8 cellular contexts compared by ENCODE assay signal in the genomic region with DNA sequence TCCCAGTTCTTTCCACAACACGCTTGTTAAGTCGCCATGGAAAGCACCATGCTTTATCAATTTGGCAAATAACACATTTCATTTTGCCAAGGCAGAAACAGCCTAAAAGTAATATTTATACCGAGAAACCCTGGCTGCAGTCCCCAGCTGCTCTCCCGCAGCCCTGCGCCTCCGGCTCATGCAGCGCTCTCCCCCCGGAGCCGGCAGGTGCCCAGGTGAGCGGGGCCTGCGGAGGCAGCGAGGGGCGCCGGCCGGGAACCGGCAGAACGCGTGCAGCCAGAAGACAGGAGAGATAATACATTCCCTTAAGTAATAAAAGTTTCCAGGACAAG. TPM values are rescaled to one million over a fixed set of nuclear protein-coding genes. Genes with fewer than 3 reads are reported as not detected.
DNase-seq lines count a peak whose midpoint lies in the region; ATAC-seq and TF ChIP-seq lines count a peak whose summit lies in the region.

No MANE protein-coding gene starts in this region.

- TF ChIP-seq EP300 in neural cell (conservative IDR thresholded peaks at IDR 0.05; ENCODE audit: poor library complexity, severe bottlenecking): no peak

- no peaks in the 10 kb centered on the region for H3F3A ChIP-seq in neural cell (ENCODE audit: insufficient read depth, low read length, poor library complexity, severe bottlenecking)

- TF ChIP-seq CTCF in neural cell (IDR thresholded peaks at IDR 0.05; ENCODE audit: poor library complexity, severe bottlenecking): no peak

- no peaks in the 10 kb centered on the region for H3K9me3 ChIP-seq in esophagus (ENCODE audit: control insufficient read depth in 2 of 2, insufficient read depth in 1 of 2, low read depth in 1 of 2, low read length in 1 of 2)
- no peaks in the 10 kb centered on the region for H3K9me3 ChIP-seq in neural cell (ENCODE audit: low read length)

- H3K4me1 Mint-ChIP-seq in activated T-cell treated with anti-CD3 and anti-CD28 coated beads, Interleukin-2, amount 50 U/mL, for 24 hours (ENCODE audit: low read depth): peaks cover 42% of the 10 kb centered on the region
- peaks cover 27% of the 10 kb centered on the region for H3K4me1 Mint-ChIP-seq in T-helper 2 cell treated with Interferon-gamma antibody and Interleukin-4, amounts not matched to agents 5 μg/mL and 100 μg/mL, for 36 hours (ENCODE audit: low read depth)

- H3K4me2 ChIP-seq in neural cell (ENCODE audit: low read length): peak overlapping the region; percentile 84

- TF ChIP-seq RAD21 in neural cell (conservative IDR thresholded peaks at IDR 0.05): no peak

- DNase-seq in activated T-cell treated with anti-CD3 and anti-CD28 coated beads, Interleukin-2, amount 50 U/mL, for 24 hours: no peak
- no peak for DNase-seq in activated T-cell treated with anti-CD3 and anti-CD28 coated beads, Interleukin-2, amount 50 U/mL, for 48 hours
- DNase-seq in T-helper 2 cell treated with Interferon-gamma antibody and Interleukin-4, amounts not matched to agents 5 μg/mL and 100 μg/mL, for 36 hours (ENCODE audit: low spot score): no peak
- DNase-seq in amygdala (lab: John Stamatoyannopoulos, UW) (no peak), NCI-H2107 (lab: John Stamatoyannopoulos, UW) (no peak)

- H3K36me3 ChIP-seq in esophagus (ENCODE audit: control insufficient read depth in 2 of 2, insufficient read depth in 2 of 2, low read length in 1 of 2) (no peaks in the 10 kb centered on the region), neural cell (ENCODE audit: insufficient read depth, low read length) (no peaks in the 10 kb centered on the region)

- H3K4me1 ChIP-seq in esophagus (ENCODE audit: control insufficient read depth in 2 of 2, insufficient read depth in 2 of 2, low read length in 1 of 2): peaks cover 0 to 8% of the 10 kb centered on the region in 2 donors

- no peak overlapping the region for H3K27ac Mint-ChIP-seq in activated T-cell treated with anti-CD3 and anti-CD28 coated beads, Interleukin-2, amount 50 U/mL, for 24 hours
- no peak overlapping the region for H3K27ac Mint-ChIP-seq in T-helper 2 cell treated with Interferon-gamma antibody and Interleukin-4, amounts not matched to agents 5 μg/mL and 100 μg/mL, for 36 hours

- H3K4me3 ChIP-seq in esophagus (ENCODE audit: low read depth in 1 of 2, low read length in 2 of 2) (peak overlapping the region; percentile 90 to 99), neural cell (ENCODE audit: low read length) (peak overlapping the region; percentile 84)

- 0 to 1% methylated on average over 18 of the region's 18 CpGs for WGBS in esophagus, 2 donors

- H3K36me3 Mint-ChIP-seq in activated T-cell treated with anti-CD3 and anti-CD28 coated beads, Interleukin-2, amount 50 U/mL, for 24 hours (ENCODE audit: low read depth): peaks cover 4% of the 10 kb centered on the region
- H3K36me3 Mint-ChIP-seq in T-helper 2 cell treated with Interferon-gamma antibody and Interleukin-4, amounts not matched to agents 5 μg/mL and 100 μg/mL, for 36 hours (ENCODE audit: low read depth): peaks cover 4% of the 10 kb centered on the region

- peak overlapping the region; percentile 77 for H3K9ac ChIP-seq in neural cell (ENCODE audit: low read length)

- H4K20me1 ChIP-seq in neural cell (ENCODE audit: insufficient read depth): no peaks in the 10 kb centered on the region

- H3K27me3 ChIP-seq in esophagus (ENCODE audit: control insufficient read depth in 1 of 2, insufficient read depth in 2 of 2, low read length in 2 of 2) (no peaks in the 10 kb centered on the region), neural cell (ENCODE audit: insufficient read depth, low read depth, low read length) (no peaks in the 10 kb centered on the region)

- H2AFZ ChIP-seq in neural cell (ENCODE audit: low read depth, low read length): peak overlapping the region; percentile 22

- H3K27me3 Mint-ChIP-seq in activated T-cell treated with anti-CD3 and anti-CD28 coated beads, Interleukin-2, amount 50 U/mL, for 24 hours: peaks cover 53% of the 10 kb centered on the region
- peaks cover 67% of the 10 kb centered on the region for H3K27me3 Mint-ChIP-seq in T-helper 2 cell treated with Interferon-gamma antibody and Interleukin-4, amounts not matched to agents 5 μg/mL and 100 μg/mL, for 36 hours (ENCODE audit: low read depth)

- H3K79me2 ChIP-seq in neural cell (replicated peaks; ENCODE audit: insufficient read depth, low read length): peaks cover 33% of the 10 kb centered on the region

- peak; percentile 16 for ATAC-seq in HG03066 (IDR thresholded peaks at IDR 0.05; ENCODE audit: low read depth, unreplicated experiment)

- H3K9me3 Mint-ChIP-seq in activated T-cell treated with anti-CD3 and anti-CD28 coated beads, Interleukin-2, amount 50 U/mL, for 24 hours: no peaks in the 10 kb centered on the region
- no peaks in the 10 kb centered on the region for H3K9me3 Mint-ChIP-seq in T-helper 2 cell treated with Interferon-gamma antibody and Interleukin-4, amounts not matched to agents 5 μg/mL and 100 μg/mL, for 36 hours

- H3K27ac ChIP-seq in esophagus (ENCODE audit: low read depth in 2 of 2, low read length in 1 of 2) (peak overlapping the region; percentile 95), neural cell (ENCODE audit: low read length) (no peak overlapping the region)

- peak overlapping the region; percentile 65 for H3K4me3 Mint-ChIP-seq in activated T-cell treated with anti-CD3 and anti-CD28 coated beads, Interleukin-2, amount 50 U/mL, for 24 hours
- peak overlapping the region; percentile 32 for H3K4me3 Mint-ChIP-seq in T-helper 2 cell treated with Interferon-gamma antibody and Interleukin-4, amounts not matched to agents 5 μg/mL and 100 μg/mL, for 36 hours

- no peaks in the 10 kb centered on the region for H3K9me2 ChIP-seq in neural cell (ENCODE audit: insufficient read depth, low read length)

TF ChIP-seq in neural cell, 6 proteins besides CTCF, POLR2A, EP300 and RAD21:
- TF ChIP-seq EZH2 (IDR thresholded peaks at IDR 0.05; ENCODE audit: borderline replicate concordance, insufficient read depth, low read length, poor library complexity, severe bottlenecking) (no peak), MXI1 (conservative IDR thresholded peaks at IDR 0.05; ENCODE audit: poor library complexity, severe bottlenecking) (no peak), SMC3 (conservative IDR thresholded peaks at IDR 0.05; ENCODE audit: poor library complexity) (no peak), TAF1 (IDR thresholded peaks at IDR 0.05; ENCODE audit: low read depth) (no peak), REST (IDR thresholded peaks at IDR 0.05; ENCODE audit: borderline replicate concordance) (no peak), POLR2AphosphoS5 (IDR thresholded peaks at IDR 0.05) (no peak)
TF ChIP-seq in neural cell: peak in this region for 0.

RNA-seq across cellular contexts. Expression of gene ARHGEF12, which starts 0.7 kb away (rescaled TPM):
- polyA plus RNA-seq in esophagus (10 to 100 TPM; 15.3 to 17.9 TPM), neural cell (93.4 and 95.9 TPM in 2 replicates)
- 366 and 427 TPM in 2 replicates for polyA minus RNA-seq in neural cell

RNA-seq across cellular contexts. Expression of gene TLCD5, which starts 10.5 kb away (rescaled TPM):
- polyA plus RNA-seq in esophagus (under 1 TPM; 0.55 to 0.76 TPM), neural cell (23.4 and 31.1 TPM in 2 replicates)
- 24.8 and 28.4 TPM in 2 replicates for polyA minus RNA-seq in neural cell

Comparison
In these comparisons a context has a peak if more than half of its experiments do, and no peak if none do; other contexts are left out.
1. RNA of gene TLCD5, which starts 10.5 kb away (polyA plus RNA-seq): 23.4 to 31.1 TPM in neural cell; 0.55 to 0.76 TPM in esophagus; every median in the first group is over 10 times any median in the second.